Comparison of ENCODE assay signal across 10 cellular contexts in genomic region chr3:184315871-184316661, GRCh38. TPM values are rescaled to one million over a fixed set of nuclear protein-coding genes. Genes with fewer than 3 reads are reported as not detected.
DNase-seq lines count a peak whose midpoint lies in the region; ATAC-seq and TF ChIP-seq lines count a peak whose summit lies in the region.
"Had no signal": no experiment of that assay in that cellular context is flagged by ENCODE, and none has a peak within 500 bp of the region (broad histone marks: within the 10 kb centered on the region; RNA-seq: fewer than 3 reads in every experiment).

No MANE protein-coding gene starts in this region.

- peaks cover 62% of the 10 kb centered on the region for H3K79me2 ChIP-seq in SU-DHL-6 (ENCODE audit: insufficient read depth, low read length)

- peaks cover 12% of the 10 kb centered on the region; the same call in 1 of the 2 replicates for H4K20me1 ChIP-seq in SU-DHL-6 (ENCODE audit: low read depth, low read length)

- H3K27me3 ChIP-seq in SU-DHL-6 (ENCODE audit: low read length) (no peaks in the 10 kb centered on the region), esophagus squamous epithelium (no peaks in the 10 kb centered on the region)

- no peaks in the 10 kb centered on the region for H3K9me2 ChIP-seq in SU-DHL-6 (replicated peaks; ENCODE audit: insufficient read depth, low read length)

- peak overlapping the region; percentile 88 for H3K4me2 ChIP-seq in SU-DHL-6 (ENCODE audit: low read depth, low read length, poor library complexity, severe bottlenecking)

- intact Hi-C loops in esophagus squamous epithelium (cut with DNase I): no loop called here

- H3K36me3 ChIP-seq in SU-DHL-6 (ENCODE audit: low read length) (0 out of 2 replicates have a peak, but pooled peaks cover 7% of the 10 kb centered on the region), esophagus squamous epithelium (peaks cover 7 to 36% (median 19%) of the 10 kb centered on the region in 3 donors)

- H3F3A ChIP-seq in SU-DHL-6 (ENCODE audit: insufficient read depth): 0 out of 2 replicates have a peak, but pooled peaks cover 4% of the 10 kb centered on the region

- H3K4me3 ChIP-seq in SU-DHL-6 (ENCODE audit: insufficient read depth, low read length, poor library complexity, severe bottlenecking): peak overlapping the region; percentile 99
- H3K4me3 ChIP-seq in esophagus squamous epithelium: peak overlapping the region; percentile 70 to 94 (median 81)

- peak overlapping the region; percentile 99 for H3K9ac ChIP-seq in SU-DHL-6 (ENCODE audit: low read length)

- WGBS in esophagus squamous epithelium, 2 donors: 13 to 16% methylated on average over 4 to 11 of the region's 16 CpGs

- TF ChIP-seq POLR2A in esophagus squamous epithelium (IDR thresholded peaks at IDR 0.05): no peak

- peak; percentile 1 for ATAC-seq in GM21723 (IDR thresholded peaks at IDR 0.05; ENCODE audit: unreplicated experiment)

- H2AFZ ChIP-seq in SU-DHL-6 (ENCODE audit: low read depth, low read length, severe bottlenecking): no peak overlapping the region

- H3K27ac ChIP-seq in SU-DHL-6 (ENCODE audit: low read depth, low read length) (peak overlapping the region; percentile 76; the same call in 1 of the 2 replicates), esophagus squamous epithelium (peak overlapping the region; percentile 99 to 100 (median 100))

- TF ChIP-seq CTCF in SU-DHL-6 (IDR thresholded peaks at IDR 0.05; ENCODE audit: insufficient read depth, low read length, poor library complexity, severe bottlenecking) (no peak), esophagus squamous epithelium (IDR thresholded peaks at IDR 0.05) (peak in 1 of 6 experiments; percentile 4)

- DNase-seq in esophagus squamous epithelium (lab: John Stamatoyannopoulos, UW) (no peak), renal cortical epithelial cell (ENCODE audit: low read depth) (peak; percentile 13), COLO668 (lab: John Stamatoyannopoulos, UW; ENCODE audit: unreplicated experiment) (no peak), NCI-H2107 (lab: John Stamatoyannopoulos, UW) (no peak), DMS153 treated with DMSO at 0.1 percent for 48 hours (lab: John Stamatoyannopoulos, UW; ENCODE audit: unreplicated experiment) (no peak)
- no peak for DNase-seq in NK-92 treated with Interleukin-12 subunit alpha and Interleukin-12 subunit beta, amount 100 ng/mL, for 24 hours (lab: John Stamatoyannopoulos, UW)

- H3K9me3 ChIP-seq in SU-DHL-6 (ENCODE audit: insufficient read depth, low read length): no peaks in the 10 kb centered on the region
- H3K9me3 ChIP-seq in esophagus squamous epithelium: no peaks in the 10 kb centered on the region

- H3K4me1 ChIP-seq in esophagus squamous epithelium: peaks cover 30 to 65% (median 47%) of the 10 kb centered on the region in 3 donors

RNA-seq across cellular contexts. Expression of gene EIF4G1, which starts 1.7 kb away (rescaled TPM):
- total RNA-seq in esophagus squamous epithelium: 100 to 1,000 TPM; 272 to 462 (median 352) TPM
- total RNA-seq in renal cortical epithelial cell: 195 and 527 TPM in 2 replicates

RNA-seq across cellular contexts. Expression of gene PSMD2, which starts 17.0 kb away (rescaled TPM):
- total RNA-seq in esophagus squamous epithelium (100 to 1,000 TPM; 209 to 362 (median 235) TPM), renal cortical epithelial cell (423 and 840 TPM in 2 replicates)

RNA-seq across cellular contexts. Expression of gene FAM131A, which starts 21.3 kb away (rescaled TPM):
- 10 to 100 TPM in 2 of 4 donors, 1 to 10 TPM in 2; 7.4 to 20.2 (median 10.4) TPM for total RNA-seq in esophagus squamous epithelium
- total RNA-seq in renal cortical epithelial cell: 16.8 and 24.2 TPM in 2 replicates

RNA-seq across cellular contexts. Expression of gene ECE2, which starts 40.2 kb away (rescaled TPM):
- total RNA-seq in esophagus squamous epithelium: not detected
- not detected in 2 replicates for total RNA-seq in renal cortical epithelial cell
- total RNA-seq: activated CD8-positive, alpha-beta memory T cell treated with anti-CD3 and anti-CD28 coated beads for 36 hours; subcutaneous adipose tissue had no signal

RNA-seq across cellular contexts. Expression of gene CLCN2, which starts 45.3 kb away (rescaled TPM):
- total RNA-seq in esophagus squamous epithelium (1 to 10 TPM; 2.1 to 4.2 (median 3.0) TPM), renal cortical epithelial cell (1.7 and 3.5 TPM in 2 replicates)
